18 cellular contexts compared by ENCODE assay signal in genomic region chr17:57905875-57906455, GRCh38. TPM values are rescaled to one million over a fixed set of nuclear protein-coding genes. Genes with fewer than 3 reads are reported as not detected.
DNase-seq lines count a peak whose midpoint lies in the region; ATAC-seq and TF ChIP-seq lines count a peak whose summit lies in the region.
"Had no signal": no experiment of that assay in that cellular context is flagged by ENCODE, and none has a peak within 500 bp of the region (broad histone marks: within the 10 kb centered on the region; RNA-seq: fewer than 3 reads in every experiment).

No MANE protein-coding gene starts in this region.

- in situ Hi-C loops in G401 (cut with HindIII; ENCODE audit: low sequenced_read_pairs): no loop called here

- H3K27me3 Mint-ChIP-seq in activated naive CD8-positive, alpha-beta T cell treated with anti-CD3 and anti-CD28 coated beads, Interleukin-2, amount 50 U/mL, for 24 hours: peaks cover 4% of the 10 kb centered on the region
- peaks cover 4% of the 10 kb centered on the region for H3K27me3 Mint-ChIP-seq in activated naive CD8-positive, alpha-beta T cell treated with anti-CD3 and anti-CD28 coated beads for 36 hours
- H3K27me3 Mint-ChIP-seq in nephron (ENCODE audit: low read depth): no peaks in the 10 kb centered on the region
- H3K27me3 Mint-ChIP-seq: CD4-positive, alpha-beta T cell had no signal

- TF ChIP-seq CTCF in nephron (IDR thresholded peaks at IDR 0.05; ENCODE audit: unreplicated experiment in 3 of 3): no peak

- peak; percentile 27 for ATAC-seq in activated naive CD8-positive, alpha-beta T cell treated with anti-CD3 and anti-CD28 coated beads, Interleukin-2, amount 50 U/mL, for 24 hours
- ATAC-seq: activated T-cell treated with anti-CD3 and anti-CD28 coated beads, Interleukin-2, amount 50 U/mL, for 4 hours; PC-3 had no signal

- no peaks in the 10 kb centered on the region for H3K9me3 Mint-ChIP-seq in activated naive CD8-positive, alpha-beta T cell treated with anti-CD3 and anti-CD28 coated beads, Interleukin-2, amount 50 U/mL, for 24 hours
- H3K9me3 Mint-ChIP-seq in activated naive CD8-positive, alpha-beta T cell treated with anti-CD3 and anti-CD28 coated beads for 36 hours: no peaks in the 10 kb centered on the region
- H3K9me3 Mint-ChIP-seq in nephron: no peaks in the 10 kb centered on the region
- H3K9me3 Mint-ChIP-seq: activated B cell treated with CpG ODN at 0.5 μM for 24 hours; activated CD8-positive, alpha-beta T cell treated with anti-CD3 and anti-CD28 coated beads for 36 hours; activated naive CD4-positive, alpha-beta T cell treated with anti-CD3 and anti-CD28 coated beads, Interleukin-2, amount 10 ng/mL, durations not matched to agents 7 days and 5 days; activated T-cell treated with anti-CD3 and anti-CD28 coated beads, Interleukin-2, amount 50 U/mL, for 4 hours; CD4-positive, alpha-beta T cell had no signal

- peak overlapping the region; percentile 55 for H3K27ac ChIP-seq in caudate nucleus (ENCODE audit: low read depth, low read length)
- H3K27ac ChIP-seq: SJCRH30 had no signal

- H3K4me3 Mint-ChIP-seq in activated naive CD8-positive, alpha-beta T cell treated with anti-CD3 and anti-CD28 coated beads, Interleukin-2, amount 50 U/mL, for 24 hours: no peak overlapping the region
- H3K4me3 Mint-ChIP-seq in activated naive CD8-positive, alpha-beta T cell treated with anti-CD3 and anti-CD28 coated beads for 36 hours: no peak overlapping the region
- no peak overlapping the region for H3K4me3 Mint-ChIP-seq in nephron
- H3K4me3 Mint-ChIP-seq: activated B cell treated with CpG ODN at 0.5 μM for 24 hours; activated CD8-positive, alpha-beta T cell treated with anti-CD3 and anti-CD28 coated beads for 36 hours; activated naive CD4-positive, alpha-beta T cell treated with anti-CD3 and anti-CD28 coated beads, Interleukin-2, amount 10 ng/mL, durations not matched to agents 7 days and 5 days; activated T-cell treated with anti-CD3 and anti-CD28 coated beads, Interleukin-2, amount 50 U/mL, for 4 hours; CD4-positive, alpha-beta T cell had no signal

- H3K36me3 Mint-ChIP-seq in activated naive CD8-positive, alpha-beta T cell treated with anti-CD3 and anti-CD28 coated beads, Interleukin-2, amount 50 U/mL, for 24 hours (ENCODE audit: low read depth): no peaks in the 10 kb centered on the region
- H3K36me3 Mint-ChIP-seq in activated naive CD8-positive, alpha-beta T cell treated with anti-CD3 and anti-CD28 coated beads for 36 hours: no peaks in the 10 kb centered on the region
- H3K36me3 Mint-ChIP-seq in nephron (ENCODE audit: low read depth): no peaks in the 10 kb centered on the region
- H3K36me3 Mint-ChIP-seq: activated naive CD4-positive, alpha-beta T cell treated with anti-CD3 and anti-CD28 coated beads, Interleukin-2, amount 10 ng/mL, durations not matched to agents 7 days and 5 days had no signal

- DNase-seq in activated naive CD8-positive, alpha-beta T cell treated with anti-CD3 and anti-CD28 coated beads, Interleukin-2, amount 50 U/mL, for 24 hours: no peak
- no peak for DNase-seq in activated naive CD8-positive, alpha-beta T cell treated with anti-CD3 and anti-CD28 coated beads for 36 hours
- no peak for DNase-seq in caudate nucleus (lab: John Stamatoyannopoulos, UW)
- DNase-seq in G401 (ENCODE audit: low spot score): no peak
- no peak for DNase-seq in NCI-H1105 treated with DMSO at 0.1 percent for 48 hours (lab: John Stamatoyannopoulos, UW)
- DNase-seq in AG08395 (ENCODE audit: low spot score): no peak
- DNase-seq in DMS79 treated with DMSO at 0.1 percent for 48 hours (lab: John Stamatoyannopoulos, UW): no peak
- DNase-seq: activated B cell treated with CpG ODN at 0.5 μM for 24 hours; activated CD8-positive, alpha-beta T cell treated with anti-CD3 and anti-CD28 coated beads for 36 hours; activated naive CD4-positive, alpha-beta T cell treated with anti-CD3 and anti-CD28 coated beads, Interleukin-2, amount 10 ng/mL, durations not matched to agents 7 days and 5 days; activated T-cell treated with anti-CD3 and anti-CD28 coated beads, Interleukin-2, amount 50 U/mL, for 4 hours; CD4-positive, alpha-beta T cell; cortex of kidney; foreskin melanocyte; PC-3; SJCRH30; stimulated activated CD4-positive, alpha-beta T cell treated with anti-CD3 and anti-CD28 coated beads, Interleukin-4, amount 100 ng/mL, for 4 hours had no signal

- H3K27ac Mint-ChIP-seq in activated naive CD8-positive, alpha-beta T cell treated with anti-CD3 and anti-CD28 coated beads, Interleukin-2, amount 50 U/mL, for 24 hours: no peak overlapping the region
- H3K27ac Mint-ChIP-seq in activated naive CD8-positive, alpha-beta T cell treated with anti-CD3 and anti-CD28 coated beads for 36 hours: no peak overlapping the region
- H3K27ac Mint-ChIP-seq in nephron: peak overlapping the region in 2 of 3 experiments; percentile 49 to 98
- H3K27ac Mint-ChIP-seq: activated B cell treated with CpG ODN at 0.5 μM for 24 hours; activated CD8-positive, alpha-beta T cell treated with anti-CD3 and anti-CD28 coated beads for 36 hours; activated naive CD4-positive, alpha-beta T cell treated with anti-CD3 and anti-CD28 coated beads, Interleukin-2, amount 10 ng/mL, durations not matched to agents 7 days and 5 days; CD4-positive, alpha-beta T cell had no signal

- H3K4me1 Mint-ChIP-seq in activated naive CD8-positive, alpha-beta T cell treated with anti-CD3 and anti-CD28 coated beads, Interleukin-2, amount 50 U/mL, for 24 hours: peaks cover 12% of the 10 kb centered on the region
- H3K4me1 Mint-ChIP-seq in activated naive CD8-positive, alpha-beta T cell treated with anti-CD3 and anti-CD28 coated beads for 36 hours: peaks cover 3% of the 10 kb centered on the region
- peaks cover 71% of the 10 kb centered on the region for H3K4me1 Mint-ChIP-seq in nephron

RNA-seq across cellular contexts. Expression of gene CUEDC1, which starts 49.2 kb away (rescaled TPM):
- total RNA-seq in activated naive CD8-positive, alpha-beta T cell treated with anti-CD3 and anti-CD28 coated beads for 36 hours: under 1 TPM; 0.14 to 0.18 TPM
- total RNA-seq in G401 (2014; rRNA removed; shearing (Covaris generic)): 26.7 and 42.3 TPM in 2 replicates
- total RNA-seq: activated B cell treated with CpG ODN at 0.5 μM for 24 hours had no signal

RNA-seq across cellular contexts. Expression of gene MRPS23, which starts 56.1 kb away (rescaled TPM):
- total RNA-seq in activated naive CD8-positive, alpha-beta T cell treated with anti-CD3 and anti-CD28 coated beads for 36 hours: 10 to 100 TPM; 85.0 to 91.4 TPM
- total RNA-seq in G401 (2014; rRNA removed; shearing (Covaris generic)): 39.2 and 60.7 TPM in 2 replicates

Comparison
In these comparisons a context has a peak if more than half of its experiments do, and no peak if none do; other contexts are left out.
1. H3K27ac Mint-ChIP-seq: peak in nephron (2 of 3); none in activated naive CD8-positive, alpha-beta T cell treated with anti-CD3 and anti-CD28 coated beads, Interleukin-2, amount 50 U/mL, for 24 hours (single experiment) and activated naive CD8-positive, alpha-beta T cell treated with anti-CD3 and anti-CD28 coated beads for 36 hours (single experiment).
2. RNA of gene CUEDC1, which starts 49.2 kb away (total RNA-seq): 26.7 to 42.3 TPM in G401; 0.14 to 0.18 TPM in activated naive CD8-positive, alpha-beta T cell treated with anti-CD3 and anti-CD28 coated beads for 36 hours; every median in the first group is over 10 times any median in the second.